1 cellular context compared by ENCODE assay signal in the genomic region with DNA sequence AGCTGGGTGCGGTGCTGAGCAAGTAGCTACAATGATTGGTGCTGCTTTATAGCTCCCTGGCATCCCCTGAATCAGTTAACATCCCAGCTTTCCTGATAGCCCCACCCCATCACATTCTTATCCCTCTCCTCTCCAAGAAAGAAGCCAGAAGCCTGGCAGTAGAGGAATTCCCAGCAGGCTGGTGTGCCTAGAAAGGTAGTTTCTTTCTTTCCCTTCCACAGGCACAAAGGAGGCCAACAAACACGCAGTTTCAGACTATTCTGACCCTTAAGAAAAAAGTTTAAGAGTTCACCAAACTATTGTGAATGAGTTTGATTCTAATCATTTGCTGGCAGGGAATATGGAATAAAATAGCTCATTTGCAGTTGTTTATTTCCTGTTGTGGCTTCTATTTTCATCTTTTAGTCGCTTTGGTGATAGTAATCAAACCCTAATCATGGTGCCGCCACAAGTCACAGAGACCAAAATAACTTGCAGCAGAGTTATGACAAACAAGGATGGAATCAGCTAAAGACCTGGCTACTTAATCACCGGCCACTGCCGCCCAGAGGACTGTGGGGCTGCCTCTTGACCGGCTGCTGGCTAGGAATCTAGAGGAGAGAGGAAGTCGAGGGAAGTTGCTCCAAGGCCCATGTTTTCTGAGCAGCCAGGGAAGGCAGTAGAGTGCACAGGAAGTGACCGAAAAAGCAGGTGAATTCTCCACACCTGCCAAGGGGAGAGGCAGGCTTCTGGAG.
TF ChIP-seq lines count a peak whose summit lies in the region.

No MANE protein-coding gene starts in this region.

TF ChIP-seq in HepG2, 621 proteins besides CTCF, POLR2A, EP300 and RAD21 (continued from another document):
- TF ChIP-seq ZNF614 (CRISPR knock-in tag; IDR thresholded peaks at IDR 0.05; ENCODE audit: borderline replicate concordance) (no peak), GPN1 (CRISPR knock-in tag; IDR thresholded peaks at IDR 0.05; ENCODE audit: borderline replicate concordance) (no peak), GATA4 (IDR thresholded peaks at IDR 0.05; ENCODE audit: borderline replicate concordance, low read depth) (no peak), SOX6 (IDR thresholded peaks at IDR 0.05) (no peak), SOX6 (CRISPR knock-in tag; IDR thresholded peaks at IDR 0.05) (no peak), TEAD3 (CRISPR knock-in tag; optimal IDR thresholded peaks at IDR 0.05; ENCODE audit: borderline replicate concordance) (no peak), ZNF558 (CRISPR knock-in tag; IDR thresholded peaks at IDR 0.05; ENCODE audit: borderline replicate concordance) (no peak), NR1H2 (CRISPR knock-in tag; IDR thresholded peaks at IDR 0.05; ENCODE audit: borderline replicate concordance, low read depth) (no peak), HIVEP1 (CRISPR knock-in tag; IDR thresholded peaks at IDR 0.05) (no peak), LCORL (IDR thresholded peaks at IDR 0.05) (no peak), LCORL (CRISPR knock-in tag; IDR thresholded peaks at IDR 0.05) (no peak), GABPB1 (CRISPR knock-in tag; IDR thresholded peaks at IDR 0.05) (peak; percentile 40; the same call in 1 of the 2 replicates), ZNF737 (CRISPR knock-in tag; IDR thresholded peaks at IDR 0.05; ENCODE audit: borderline replicate concordance) (no peak), ZFP82 (CRISPR knock-in tag; IDR thresholded peaks at IDR 0.05; ENCODE audit: borderline replicate concordance) (no peak), BHLHE40 (IDR thresholded peaks at IDR 0.05; ENCODE audit: low read length) (no peak)
- TF ChIP-seq, protein P1, sequence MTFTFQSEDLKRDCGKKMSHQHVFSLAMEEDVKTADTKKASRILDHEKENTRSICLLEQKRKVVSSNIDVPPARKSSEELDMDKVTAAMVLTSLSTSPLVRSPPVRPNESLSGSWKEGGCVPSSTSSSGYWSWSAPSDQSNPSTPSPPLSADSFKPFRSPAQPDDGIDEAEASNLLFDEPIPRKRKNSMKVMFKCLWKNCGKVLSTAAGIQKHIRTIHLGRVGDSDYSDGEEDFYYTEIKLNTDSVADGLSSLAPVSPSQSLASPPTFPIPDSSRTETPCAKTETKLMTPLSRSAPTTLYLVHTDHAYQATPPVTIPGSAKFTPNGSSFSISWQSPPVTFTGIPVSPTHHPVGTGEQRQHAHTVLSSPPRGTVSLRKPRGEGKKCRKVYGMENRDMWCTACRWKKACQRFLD (CRISPR knock-in tag; IDR thresholded peaks at IDR 0.05; ENCODE audit: borderline replicate concordance) = no peak
- TF ChIP-seq, protein P2, sequence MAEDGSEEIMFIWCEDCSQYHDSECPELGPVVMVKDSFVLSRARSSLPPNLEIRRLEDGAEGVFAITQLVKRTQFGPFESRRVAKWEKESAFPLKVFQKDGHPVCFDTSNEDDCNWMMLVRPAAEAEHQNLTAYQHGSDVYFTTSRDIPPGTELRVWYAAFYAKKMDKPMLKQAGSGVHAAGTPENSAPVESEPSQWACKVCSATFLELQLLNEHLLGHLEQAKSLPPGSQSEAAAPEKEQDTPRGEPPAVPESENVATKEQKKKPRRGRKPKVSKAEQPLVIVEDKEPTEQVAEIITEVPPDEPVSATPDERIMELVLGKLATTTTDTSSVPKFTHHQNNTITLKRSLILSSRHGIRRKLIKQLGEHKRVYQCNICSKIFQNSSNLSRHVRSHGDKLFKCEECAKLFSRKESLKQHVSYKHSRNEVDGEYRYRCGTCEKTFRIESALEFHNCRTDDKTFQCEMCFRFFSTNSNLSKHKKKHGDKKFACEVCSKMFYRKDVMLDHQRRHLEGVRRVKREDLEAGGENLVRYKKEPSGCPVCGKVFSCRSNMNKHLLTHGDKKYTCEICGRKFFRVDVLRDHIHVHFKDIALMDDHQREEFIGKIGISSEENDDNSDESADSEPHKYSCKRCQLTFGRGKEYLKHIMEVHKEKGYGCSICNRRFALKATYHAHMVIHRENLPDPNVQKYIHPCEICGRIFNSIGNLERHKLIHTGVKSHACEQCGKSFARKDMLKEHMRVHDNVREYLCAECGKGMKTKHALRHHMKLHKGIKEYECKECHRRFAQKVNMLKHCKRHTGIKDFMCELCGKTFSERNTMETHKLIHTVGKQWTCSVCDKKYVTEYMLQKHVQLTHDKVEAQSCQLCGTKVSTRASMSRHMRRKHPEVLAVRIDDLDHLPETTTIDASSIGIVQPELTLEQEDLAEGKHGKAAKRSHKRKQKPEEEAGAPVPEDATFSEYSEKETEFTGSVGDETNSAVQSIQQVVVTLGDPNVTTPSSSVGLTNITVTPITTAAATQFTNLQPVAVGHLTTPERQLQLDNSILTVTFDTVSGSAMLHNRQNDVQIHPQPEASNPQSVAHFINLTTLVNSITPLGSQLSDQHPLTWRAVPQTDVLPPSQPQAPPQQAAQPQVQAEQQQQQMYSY (CRISPR knock-in tag; IDR thresholded peaks at IDR 0.05) = peak; percentile 91
- TF ChIP-seq, protein P3, sequence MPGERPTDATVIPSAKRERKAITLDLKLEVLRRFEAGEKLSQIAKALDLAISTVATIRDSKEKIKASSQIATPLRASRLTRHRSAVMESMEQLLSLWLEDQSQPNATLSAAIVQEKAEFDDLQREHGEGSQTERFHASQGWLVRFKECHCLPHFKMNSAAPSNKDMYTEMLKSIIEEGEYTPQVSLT (CRISPR knock-in tag; IDR thresholded peaks at IDR 0.05; ENCODE audit: borderline replicate concordance, low read depth) = no peak
TF ChIP-seq in HepG2: peak in this region for 5.
